ENCODE assay signal across 1 cellular context in genomic region chr14:101412741-101413140, GRCh38.
TF ChIP-seq lines count a peak whose summit lies in the region.

No MANE protein-coding gene starts in this region.

TF ChIP-seq in HepG2, 621 proteins besides CTCF, POLR2A, EP300 and RAD21 (continued from another document and continues in another):
- TF ChIP-seq MBD4 (IDR thresholded peaks at IDR 0.05; ENCODE audit: borderline replicate concordance, low read length) (peak; percentile 79; the same call in 1 of the 2 replicates), ZNF605 (CRISPR knock-in tag; IDR thresholded peaks at IDR 0.05) (no peak), ZMAT3 (CRISPR knock-in tag; conservative IDR thresholded peaks at IDR 0.05) (no peak), PAX8 (CRISPR knock-in tag; IDR thresholded peaks at IDR 0.05; ENCODE audit: borderline replicate concordance) (no peak), ZNF563 (CRISPR knock-in tag; IDR thresholded peaks at IDR 0.05) (no peak), ZNF570 (CRISPR knock-in tag; IDR thresholded peaks at IDR 0.05; ENCODE audit: borderline replicate concordance) (no peak), NFE2L2 (IDR thresholded peaks at IDR 0.05; ENCODE audit: low read length) (no peak), MTF2 (CRISPR knock-in tag; IDR thresholded peaks at IDR 0.05; ENCODE audit: borderline replicate concordance) (no peak), UBTF (CRISPR knock-in tag; IDR thresholded peaks at IDR 0.05) (no peak), ZHX2 (IDR thresholded peaks at IDR 0.05; ENCODE audit: low read depth) (no peak), ZHX2 (CRISPR knock-in tag; IDR thresholded peaks at IDR 0.05; ENCODE audit: borderline replicate concordance) (no peak), ZNF652 (CRISPR knock-in tag; IDR thresholded peaks at IDR 0.05; ENCODE audit: borderline replicate concordance, low read depth) (no peak), ZNF224 (CRISPR knock-in tag; IDR thresholded peaks at IDR 0.05) (no peak), SRF (IDR thresholded peaks at IDR 0.05; ENCODE audit: low read depth, low read length) (no peak), ZNF281 (CRISPR knock-in tag; IDR thresholded peaks at IDR 0.05; ENCODE audit: borderline replicate concordance) (peak; percentile 63; the same call in 1 of the 2 replicates), TIGD3 (CRISPR knock-in tag; IDR thresholded peaks at IDR 0.05; ENCODE audit: borderline replicate concordance) (no peak), ZSCAN30 (CRISPR knock-in tag; IDR thresholded peaks at IDR 0.05) (no peak), MED1 (CRISPR knock-in tag; IDR thresholded peaks at IDR 0.05) (peak; percentile 79), ZNF441 (CRISPR knock-in tag; IDR thresholded peaks at IDR 0.05; ENCODE audit: borderline replicate concordance) (no peak), HOXA5 (CRISPR knock-in tag; IDR thresholded peaks at IDR 0.05) (no peak), RBM22 (optimal IDR thresholded peaks at IDR 0.05; ENCODE audit: low read length) (no peak), TBL1XR1 (IDR thresholded peaks at IDR 0.05; ENCODE audit: borderline replicate concordance, low read length, partially characterized antibody) (no peak), POGZ (CRISPR knock-in tag; IDR thresholded peaks at IDR 0.05) (no peak), MTA3 (CRISPR knock-in tag; IDR thresholded peaks at IDR 0.05) (no peak), MLX (CRISPR knock-in tag; IDR thresholded peaks at IDR 0.05) (0 out of 2 replicates have a peak, but pooled peaks have one; percentile 55), GATA4 (IDR thresholded peaks at IDR 0.05; ENCODE audit: borderline replicate concordance, low read depth) (peak; percentile 45; the same call in 1 of the 2 replicates), SMAD3 (CRISPR knock-in tag; IDR thresholded peaks at IDR 0.05) (peak; percentile 53; the same call in 1 of the 2 replicates), ZNF615 (CRISPR knock-in tag; IDR thresholded peaks at IDR 0.05; ENCODE audit: borderline replicate concordance) (no peak), THAP11 (CRISPR knock-in tag; IDR thresholded peaks at IDR 0.05) (peak; percentile 62), MIER3 (CRISPR knock-in tag; IDR thresholded peaks at IDR 0.05; ENCODE audit: borderline replicate concordance) (peak; percentile 72; the same call in 1 of the 2 replicates), ZNF280D (CRISPR knock-in tag; IDR thresholded peaks at IDR 0.05) (no peak), PCBP2 (optimal IDR thresholded peaks at IDR 0.05; ENCODE audit: low read depth, low read length, poor library complexity, severe bottlenecking) (no peak), CBFB (CRISPR knock-in tag; IDR thresholded peaks at IDR 0.05) (peak; percentile 48; the same call in 1 of the 2 replicates), SIN3B (IDR thresholded peaks at IDR 0.05; ENCODE audit: low read length) (no peak), ZNF350 (CRISPR knock-in tag; IDR thresholded peaks at IDR 0.05; ENCODE audit: borderline replicate concordance, low read depth) (no peak), HMG20A (CRISPR knock-in tag; IDR thresholded peaks at IDR 0.05; ENCODE audit: borderline replicate concordance) (peak; percentile 98), ZNF331 (CRISPR knock-in tag; IDR thresholded peaks at IDR 0.05) (no peak), FOXA3 (CRISPR knock-in tag; IDR thresholded peaks at IDR 0.05) (peak; percentile 94), ZNF614 (CRISPR knock-in tag; IDR thresholded peaks at IDR 0.05; ENCODE audit: borderline replicate concordance) (0 out of 2 replicates have a peak, but pooled peaks have one; percentile 36), ASH2L (IDR thresholded peaks at IDR 0.05; ENCODE audit: insufficient read length, low read depth, low read length) (no peak), NR0B2 (CRISPR knock-in tag; IDR thresholded peaks at IDR 0.05) (no peak), JUNB (CRISPR knock-in tag; IDR thresholded peaks at IDR 0.05; ENCODE audit: borderline replicate concordance) (peak; percentile 86), ZNF275 (CRISPR knock-in tag; IDR thresholded peaks at IDR 0.05; ENCODE audit: borderline replicate concordance) (no peak), ZNF780A (CRISPR knock-in tag; IDR thresholded peaks at IDR 0.05) (no peak), ZNF468 (CRISPR knock-in tag; IDR thresholded peaks at IDR 0.05) (no peak), SNRNP70 (IDR thresholded peaks at IDR 0.05; ENCODE audit: low read depth, low read length) (no peak), TCF12 (IDR thresholded peaks at IDR 0.05) (no peak), TCF12 (CRISPR knock-in tag; IDR thresholded peaks at IDR 0.05) (no peak), SETDB1 (CRISPR knock-in tag; IDR thresholded peaks at IDR 0.05; ENCODE audit: borderline replicate concordance) (no peak), RFXAP (CRISPR knock-in tag; IDR thresholded peaks at IDR 0.05; ENCODE audit: borderline replicate concordance) (no peak)
